16 cellular contexts compared by ENCODE assay signal in genomic region chr10:97732052-97732359, GRCh38. TPM values are rescaled to one million over a fixed set of nuclear protein-coding genes. Genes with fewer than 3 reads are reported as not detected.
"Had no signal": no experiment of that assay in that cellular context is flagged by ENCODE, and none has a peak within 500 bp of the region (broad histone marks: within the 10 kb centered on the region; RNA-seq: fewer than 3 reads in every experiment).

No MANE protein-coding gene starts in this region.

- H3K9me3 ChIP-seq: esophagus squamous epithelium, gastroesophageal sphincter, sigmoid colon, stomach, suprapubic skin, tibial nerve had no signal

- H3K4me3 Mint-ChIP-seq: activated CD4-positive, alpha-beta memory T cell treated with anti-CD3 and anti-CD28 coated beads for 36 hours; activated naive CD4-positive, alpha-beta T cell treated with anti-CD3 and anti-CD28 coated beads for 36 hours; activated naive CD8-positive, alpha-beta T cell treated with anti-CD3 and anti-CD28 coated beads, Interleukin-2, amount 10 ng/mL, durations not matched to agents 7 days and 5 days; endodermal cell; neural progenitor cell; stimulated activated memory B cell treated with anti-CD40 and anti-IgM and Interleukin-4, amounts not matched to agents 10 μg/mL and 1 μg/mL and 100 μg/mL, for 72 hours had no signal

- H3K9me3 Mint-ChIP-seq: activated CD4-positive, alpha-beta memory T cell treated with anti-CD3 and anti-CD28 coated beads for 36 hours; activated naive CD4-positive, alpha-beta T cell treated with anti-CD3 and anti-CD28 coated beads for 36 hours; activated naive CD8-positive, alpha-beta T cell treated with anti-CD3 and anti-CD28 coated beads, Interleukin-2, amount 10 ng/mL, durations not matched to agents 7 days and 5 days had no signal

- DNase-seq: activated naive CD8-positive, alpha-beta T cell treated with anti-CD3 and anti-CD28 coated beads, Interleukin-2, amount 10 ng/mL, durations not matched to agents 7 days and 5 days; cortex of kidney; esophagus squamous epithelium; left ventricle myocardium superior had no signal

- ATAC-seq: stimulated activated memory B cell treated with anti-CD40 and anti-IgM and Interleukin-4, amounts not matched to agents 10 μg/mL and 1 μg/mL and 100 μg/mL, for 72 hours had no signal

- H3K4me1 ChIP-seq: neural progenitor cell had no signal

- H3K4me1 Mint-ChIP-seq: endodermal cell, neural progenitor cell had no signal

- H2AFZ ChIP-seq: neural progenitor cell had no signal

- H3K4me3 ChIP-seq: esophagus squamous epithelium, gastroesophageal sphincter, neural progenitor cell, sigmoid colon, smooth muscle cell, stomach, suprapubic skin, tibial nerve had no signal

- H3K27ac Mint-ChIP-seq: activated CD4-positive, alpha-beta memory T cell treated with anti-CD3 and anti-CD28 coated beads for 36 hours; activated naive CD4-positive, alpha-beta T cell treated with anti-CD3 and anti-CD28 coated beads for 36 hours; activated naive CD8-positive, alpha-beta T cell treated with anti-CD3 and anti-CD28 coated beads, Interleukin-2, amount 10 ng/mL, durations not matched to agents 7 days and 5 days; endodermal cell; neural progenitor cell; stimulated activated memory B cell treated with anti-CD40 and anti-IgM and Interleukin-4, amounts not matched to agents 10 μg/mL and 1 μg/mL and 100 μg/mL, for 72 hours had no signal

- H3K27me3 ChIP-seq: esophagus squamous epithelium, gastroesophageal sphincter, sigmoid colon, stomach, suprapubic skin, tibial nerve had no signal

- H3K27ac ChIP-seq: esophagus squamous epithelium, gastroesophageal sphincter, neural progenitor cell, sigmoid colon, stomach, suprapubic skin, tibial nerve had no signal

- H3K36me3 Mint-ChIP-seq: neural progenitor cell; stimulated activated memory B cell treated with anti-CD40 and anti-IgM and Interleukin-4, amounts not matched to agents 10 μg/mL and 1 μg/mL and 100 μg/mL, for 72 hours had no signal

- H3K4me2 ChIP-seq: neural progenitor cell, smooth muscle cell had no signal

- H3K36me3 ChIP-seq: esophagus squamous epithelium, gastroesophageal sphincter, neural progenitor cell, sigmoid colon, stomach, suprapubic skin, tibial nerve had no signal

RNA-seq across cellular contexts. Expression of gene SFRP5, which starts 39.8 kb away (rescaled TPM):
- total RNA-seq: activated CD4-positive, alpha-beta memory T cell treated with anti-CD3 and anti-CD28 coated beads for 36 hours; activated naive CD4-positive, alpha-beta T cell treated with anti-CD3 and anti-CD28 coated beads for 36 hours; mammary epithelial cell; smooth muscle cell had no signal
